ENCODE assay signal across 1 cellular context in genomic region chr7:149317986-149318672, GRCh38.
TF ChIP-seq lines count a peak whose summit lies in the region.

No MANE protein-coding gene starts in this region.

TF ChIP-seq in GM12878, 131 proteins besides CTCF, POLR2A, EP300 and RAD21:
- TF ChIP-seq E2F4 (IDR thresholded peaks at IDR 0.05; ENCODE audit: low read depth, low read length) (no peak), STAT1 (conservative IDR thresholded peaks at IDR 0.05) (no peak), JUNB (IDR thresholded peaks at IDR 0.05) (no peak), DPF2 (IDR thresholded peaks at IDR 0.05) (no peak), HDAC2 (IDR thresholded peaks at IDR 0.05) (no peak)
